21 cellular contexts compared by ENCODE assay signal in the genomic region with DNA sequence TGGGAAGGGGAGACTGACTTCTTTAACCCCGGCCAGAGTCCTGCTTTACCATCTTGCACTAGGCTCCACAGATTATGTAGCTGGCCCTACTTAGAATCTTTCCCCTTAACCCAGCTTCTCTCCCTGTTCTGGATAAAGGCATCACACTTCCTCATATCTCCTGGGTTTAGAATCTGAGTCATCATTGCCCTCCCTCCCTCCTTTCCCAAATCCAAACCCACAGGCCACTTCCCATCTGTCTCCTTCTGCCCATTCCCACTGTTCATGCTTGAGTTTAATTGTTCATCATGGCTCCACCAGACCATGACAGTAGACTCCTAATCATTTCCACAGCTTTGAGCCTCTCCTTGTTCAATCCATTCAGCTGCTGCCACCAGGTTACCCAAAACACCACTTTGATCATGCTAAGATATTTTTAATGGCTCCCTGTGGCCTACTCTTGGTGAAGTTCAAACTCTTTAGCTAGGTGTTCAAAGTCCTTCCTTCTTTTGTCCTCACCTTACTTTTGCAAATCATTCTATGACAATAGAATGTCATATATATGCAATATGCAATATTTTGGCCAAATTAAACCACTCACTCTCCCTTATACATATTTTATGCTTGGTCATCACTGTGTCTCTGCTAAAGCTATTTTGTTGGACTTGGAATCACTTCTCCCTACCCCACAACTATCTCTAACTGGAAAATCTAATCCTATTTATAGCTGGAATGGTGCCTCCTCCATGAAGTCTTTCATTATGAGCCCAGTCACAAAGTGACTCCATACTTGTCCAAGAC. TPM values are rescaled to one million over a fixed set of nuclear protein-coding genes. Genes with fewer than 3 reads are reported as not detected.
DNase-seq lines count a peak whose midpoint lies in the region; ATAC-seq and TF ChIP-seq lines count a peak whose summit lies in the region.
"Had no signal": no experiment of that assay in that cellular context is flagged by ENCODE, and none has a peak within 500 bp of the region (broad histone marks: within the 10 kb centered on the region; RNA-seq: fewer than 3 reads in every experiment).

No MANE protein-coding gene starts in this region.

- H3K27me3 ChIP-seq in parathyroid adenoma (ENCODE audit: control insufficient read depth, insufficient read depth, low read length), result no peaks in the 10 kb centered on the region
- H3K27me3 ChIP-seq: adrenal gland, hepatocyte, upper lobe of left lung had no signal

- no peaks in the 10 kb centered on the region for H3K9me3 ChIP-seq in parathyroid adenoma (ENCODE audit: control insufficient read depth, low read length)
- H3K9me3 ChIP-seq: adrenal gland, prostate gland, spleen, upper lobe of left lung had no signal

- no peak for ATAC-seq in HG03025 (IDR thresholded peaks at IDR 0.05; ENCODE audit: low FRiP score, unreplicated experiment)
- ATAC-seq: CD8-positive, alpha-beta T cell; T-helper 17 cell had no signal

- no peak overlapping the region for H3K4me2 ChIP-seq in parathyroid adenoma (ENCODE audit: low read length)
- H3K4me2 ChIP-seq: hepatocyte had no signal

- no peak overlapping the region for H3K4me3 ChIP-seq in parathyroid adenoma (ENCODE audit: low read depth, low read length)
- H3K4me3 ChIP-seq: adrenal gland, hepatocyte, spleen, upper lobe of left lung had no signal

- peak overlapping the region; percentile 37 for H3K27ac ChIP-seq in parathyroid adenoma
- H3K27ac ChIP-seq: adrenal gland, hepatocyte, prostate gland, spleen, upper lobe of left lung had no signal

- peaks cover 21% of the 10 kb centered on the region for H3K4me1 ChIP-seq in parathyroid adenoma
- H3K4me1 ChIP-seq: prostate gland, spleen, upper lobe of left lung had no signal

- H3K79me2 ChIP-seq in parathyroid adenoma, result peaks cover 8% of the 10 kb centered on the region
- H3K79me2 ChIP-seq: hepatocyte had no signal

- peak; percentile 6 for DNase-seq in NCI-H2171 treated with DMSO at 0.1 percent for 48 hours (lab: John Stamatoyannopoulos, UW)
- no peak for DNase-seq in NCI-H2171 (lab: John Stamatoyannopoulos, UW)
- DNase-seq in HK-2 (ENCODE audit: unreplicated experiment), result peak; percentile 60
- peak; percentile 61 for DNase-seq in RPMI7951 (ENCODE audit: low read depth)
- DNase-seq in stimulated activated CD8-positive, alpha-beta memory T cell treated with anti-CD3 and anti-CD28 coated beads, Interleukin-4, amount 100 ng/mL, for 48 hours, result no peak
- no peak for DNase-seq in stimulated activated CD4-positive, alpha-beta T cell treated with anti-CD3 and anti-CD28 coated beads, Interleukin-4, amount 100 ng/mL, for 4 hours
- DNase-seq: adrenal gland; CD8-positive, alpha-beta T cell; kidney; mesendoderm; MV-4-11; NCI-H2227 treated with DMSO at 0.1 percent for 48 hours; spleen; T-helper 17 cell; upper lobe of left lung had no signal

- no peak for TF ChIP-seq CTCF in parathyroid adenoma (IDR thresholded peaks at IDR 0.05)

- H3K36me3 ChIP-seq in parathyroid adenoma (ENCODE audit: control insufficient read depth, insufficient read depth, low read length), result no peaks in the 10 kb centered on the region
- H3K36me3 ChIP-seq: adrenal gland, prostate gland, spleen, upper lobe of left lung had no signal

- no peak overlapping the region for H3K9ac ChIP-seq in parathyroid adenoma

- no peak overlapping the region for H2AFZ ChIP-seq in parathyroid adenoma
- H2AFZ ChIP-seq: hepatocyte had no signal

RNA-seq across cellular contexts. Expression of gene PDE11A, which starts 5.5 kb away (rescaled TPM):
- total RNA-seq in RPMI7951 (2014; rRNA removed; shearing (Covaris generic)), result 0.20 and 0.24 TPM in 2 replicates
- total RNA-seq: A673; activated CD8-positive, alpha-beta memory T cell treated with anti-CD3 and anti-CD28 coated beads for 36 hours; CD8-positive, alpha-beta T cell; T-helper 17 cell had no signal

RNA-seq across cellular contexts. Expression of gene RBM45, which starts 45.2 kb away (rescaled TPM):
- 18.1 and 18.6 TPM in 2 replicates for total RNA-seq in RPMI7951 (2014; rRNA removed; shearing (Covaris generic))

Comparison
In these comparisons a context has a peak if more than half of its experiments do, and no peak if none do; other contexts are left out.
1. DNase-seq: peak in NCI-H2171 treated with DMSO at 0.1 percent for 48 hours (single experiment), HK-2 (single experiment) and RPMI7951 (single experiment); none in NCI-H2171 (single experiment), stimulated activated CD8-positive, alpha-beta memory T cell treated with anti-CD3 and anti-CD28 coated beads, Interleukin-4, amount 100 ng/mL, for 48 hours (single experiment) and stimulated activated CD4-positive, alpha-beta T cell treated with anti-CD3 and anti-CD28 coated beads, Interleukin-4, amount 100 ng/mL, for 4 hours (0 of 2).